ENCODE assay signal across 15 cellular contexts in genomic region chr7:427506-428103, GRCh38.
DNase-seq lines count a peak whose midpoint lies in the region; ATAC-seq and TF ChIP-seq lines count a peak whose summit lies in the region.
"Had no signal": no experiment of that assay in that cellular context is flagged by ENCODE, and none has a peak within 500 bp of the region (broad histone marks: within the 10 kb centered on the region; RNA-seq: fewer than 3 reads in every experiment).

No MANE protein-coding gene starts in this region.

- no peak overlapping the region for H3K4me3 Mint-ChIP-seq in chondrocyte (ENCODE audit: unreplicated experiment)
- no peak overlapping the region for H3K4me3 Mint-ChIP-seq in progenitor cell of endocrine pancreas (ENCODE audit: low read depth)
- H3K4me3 Mint-ChIP-seq: CD14-positive monocyte; CD4-positive, alpha-beta memory T cell had no signal

- H3K9me3 ChIP-seq in heart left ventricle, result no peaks in the 10 kb centered on the region
- H3K9me3 ChIP-seq: BLaER1, HAP-1 had no signal

- H3K36me3 ChIP-seq in heart left ventricle, result no peaks in the 10 kb centered on the region
- H3K36me3 ChIP-seq: BLaER1, HAP-1 had no signal

- TF ChIP-seq POLR2A in heart left ventricle (IDR thresholded peaks at IDR 0.05), result no peak

- H3K9me3 Mint-ChIP-seq in chondrocyte (ENCODE audit: low read depth), result no peaks in the 10 kb centered on the region
- no peaks in the 10 kb centered on the region for H3K9me3 Mint-ChIP-seq in progenitor cell of endocrine pancreas (ENCODE audit: low read depth)
- H3K9me3 Mint-ChIP-seq: CD4-positive, alpha-beta memory T cell had no signal

- peaks cover 0 to 5% (median 0%) of the 10 kb centered on the region in 9 donors for H3K27me3 ChIP-seq in heart left ventricle
- H3K27me3 ChIP-seq: BLaER1 had no signal

- H3K27me3 Mint-ChIP-seq in chondrocyte (ENCODE audit: low read depth) (no peaks in the 10 kb centered on the region), progenitor cell of endocrine pancreas (peaks cover 4% of the 10 kb centered on the region)
- H3K27me3 Mint-ChIP-seq: CD4-positive, alpha-beta memory T cell had no signal

- H3K4me1 Mint-ChIP-seq in chondrocyte (ENCODE audit: low read depth), result peaks cover 11% of the 10 kb centered on the region
- H3K4me1 Mint-ChIP-seq in progenitor cell of endocrine pancreas (ENCODE audit: low read depth), result peaks cover 3% of the 10 kb centered on the region
- H3K4me1 Mint-ChIP-seq: CD14-positive monocyte; CD4-positive, alpha-beta memory T cell had no signal

- H3K27ac ChIP-seq in heart left ventricle, result no peak overlapping the region
- H3K27ac ChIP-seq: BLaER1 had no signal

- 92 to 95% (median 93%) methylated on average over 18 of the region's 18 CpGs for WGBS in heart left ventricle, 4 donors

- H3K36me3 Mint-ChIP-seq in chondrocyte (ENCODE audit: low read depth), result peaks cover 2% of the 10 kb centered on the region
- no peaks in the 10 kb centered on the region for H3K36me3 Mint-ChIP-seq in progenitor cell of endocrine pancreas (ENCODE audit: insufficient read depth)
- H3K36me3 Mint-ChIP-seq: CD14-positive monocyte; CD4-positive, alpha-beta memory T cell had no signal

- intact Hi-C loops in Right ventricle myocardium superior (cut with DNase I), result no loop called here
- intact Hi-C loops in heart left ventricle (cut with DNase I), result no loop called here

- TF ChIP-seq CTCF in heart left ventricle (IDR thresholded peaks at IDR 0.05) (no peak), chondrocyte (IDR thresholded peaks at IDR 0.05) (no peak), progenitor cell of endocrine pancreas (IDR thresholded peaks at IDR 0.05; ENCODE audit: unreplicated experiment) (no peak)

- no peak overlapping the region for H3K4me3 ChIP-seq in heart left ventricle
- H3K4me3 ChIP-seq: BLaER1, HAP-1 had no signal

- H3K4me1 ChIP-seq in heart left ventricle, result peaks cover 0 to 15% (median 2%) of the 10 kb centered on the region in 12 donors
- H3K4me1 ChIP-seq: HAP-1 had no signal

- DNase-seq in Right ventricle myocardium superior (peak; percentile 9), heart left ventricle (no peak), chondrocyte (ENCODE audit: low spot score) (peak; percentile 53), progenitor cell of endocrine pancreas (ENCODE audit: low spot score, unreplicated experiment) (no peak), GOT3 (lab: John Stamatoyannopoulos, UW) (no peak)
- DNase-seq: 8988T; CD4-positive, alpha-beta memory T cell; DMS153; DMS79; GDM1 had no signal

- ATAC-seq in Right ventricle myocardium superior (ENCODE audit: poor library complexity) (no peak), heart left ventricle (no peak), HG03097 (IDR thresholded peaks at IDR 0.05; ENCODE audit: low FRiP score, unreplicated experiment) (no peak), GM19395 (IDR thresholded peaks at IDR 0.05; ENCODE audit: unreplicated experiment) (no peak)

- H3K27ac Mint-ChIP-seq in chondrocyte (ENCODE audit: unreplicated experiment) (no peak overlapping the region), progenitor cell of endocrine pancreas (peak overlapping the region; percentile 62)
- H3K27ac Mint-ChIP-seq: CD14-positive monocyte; CD4-positive, alpha-beta memory T cell had no signal

Comparison
In these comparisons a context has a peak if more than half of its experiments do, and no peak if none do; other contexts are left out.
1. DNase-seq: peak in Right ventricle myocardium superior (single experiment) and chondrocyte (single experiment); none in heart left ventricle (0 of 5), progenitor cell of endocrine pancreas (single experiment) and GOT3 (single experiment).